In the genomic region with DNA sequence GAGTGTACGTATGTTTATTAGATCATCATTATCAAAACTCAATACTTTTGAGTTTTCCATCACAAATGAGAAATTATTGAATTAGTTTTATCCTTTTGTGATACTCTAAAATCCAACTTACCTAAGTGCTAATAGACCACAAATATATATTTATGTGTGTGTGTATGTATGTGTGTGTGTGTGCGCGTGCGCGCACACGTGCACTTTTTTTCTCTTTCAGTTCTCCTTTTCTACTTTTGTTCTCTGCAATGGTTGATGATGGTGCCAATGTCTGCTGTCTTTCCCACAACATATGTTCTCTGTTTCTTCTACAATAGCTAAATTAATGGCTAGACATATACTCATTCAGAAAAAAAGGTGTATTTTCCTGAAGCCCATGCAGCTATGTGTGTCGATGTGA, we compare ENCODE assay signal across 31 cellular contexts.
"Had no signal": no experiment of that assay in that cellular context is flagged by ENCODE, and none has a peak within 500 bp of the region (broad histone marks: within the 10 kb centered on the region; RNA-seq: fewer than 3 reads in every experiment).

No MANE protein-coding gene starts in this region.

- H3K9me3 ChIP-seq: ascending aorta, breast epithelium, colonic mucosa, gastrocnemius medialis had no signal

- H3K27ac Mint-ChIP-seq: activated CD4-positive, alpha-beta memory T cell treated with anti-CD3 and anti-CD28 coated beads for 36 hours; activated CD4-positive, alpha-beta T cell treated with anti-CD3 and anti-CD28 coated beads for 36 hours; activated CD4-positive, alpha-beta T cell treated with anti-CD3 and anti-CD28 coated beads, Interleukin-2, amount 10 ng/mL, durations not matched to agents 24 days and 14 days; activated CD8-positive, alpha-beta memory T cell treated with anti-CD3 and anti-CD28 coated beads, Interleukin-2, amount 10 ng/mL, durations not matched to agents 7 days and 5 days; activated CD8-positive, alpha-beta T cell treated with anti-CD3 and anti-CD28 coated beads, Interleukin-2, amount 10 ng/mL, durations not matched to agents 7 days and 5 days; activated naive CD4-positive, alpha-beta T cell treated with anti-CD3 and anti-CD28 coated beads, Interleukin-2, amount 10 ng/mL, durations not matched to agents 7 days and 5 days; activated naive CD4-positive, alpha-beta T cell treated with anti-CD3 and anti-CD28 coated beads, Interleukin-2, amount 50 U/mL, for 72 hours; activated naive CD8-positive, alpha-beta T cell treated with anti-CD3 and anti-CD28 coated beads, Interleukin-2, amount 10 ng/mL, durations not matched to agents 7 days and 5 days; activated T-helper 1 cell treated with anti-CD3 and anti-CD28 coated beads, Interleukin-12 subunit alpha, Interleukin-12 subunit beta, Interleukin-2, Interleukin-4 antibody, amounts not matched to agents 30 ng/mL and 10 ng/mL and 1 ng/mL, durations not matched to agents 14 hours and 24 hours and 36 hours; brain; endodermal cell had no signal

- H3K9me3 Mint-ChIP-seq: activated CD4-positive, alpha-beta T cell treated with anti-CD3 and anti-CD28 coated beads, Interleukin-2, amount 10 ng/mL, durations not matched to agents 24 days and 14 days; activated naive CD4-positive, alpha-beta T cell treated with anti-CD3 and anti-CD28 coated beads, Interleukin-2, amount 10 ng/mL, durations not matched to agents 7 days and 5 days; activated T-helper 1 cell treated with anti-CD3 and anti-CD28 coated beads, Interleukin-12 subunit alpha, Interleukin-12 subunit beta, Interleukin-2, Interleukin-4 antibody, amounts not matched to agents 30 ng/mL and 10 ng/mL and 1 ng/mL, durations not matched to agents 14 hours and 24 hours and 36 hours; endodermal cell had no signal

- H3K36me3 ChIP-seq: ascending aorta, breast epithelium, cardiac muscle cell, colonic mucosa, gastrocnemius medialis, heart right ventricle had no signal

- H3K27me3 ChIP-seq: ascending aorta, breast epithelium, cardiac muscle cell, colonic mucosa, gastrocnemius medialis, heart right ventricle, hepatocyte had no signal

- H3K27me3 Mint-ChIP-seq: activated CD4-positive, alpha-beta memory T cell treated with anti-CD3 and anti-CD28 coated beads for 36 hours; activated CD4-positive, alpha-beta T cell treated with anti-CD3 and anti-CD28 coated beads for 36 hours; activated CD4-positive, alpha-beta T cell treated with anti-CD3 and anti-CD28 coated beads, Interleukin-2, amount 10 ng/mL, durations not matched to agents 24 days and 14 days; activated CD8-positive, alpha-beta memory T cell treated with anti-CD3 and anti-CD28 coated beads, Interleukin-2, amount 10 ng/mL, durations not matched to agents 7 days and 5 days; activated naive CD4-positive, alpha-beta T cell treated with anti-CD3 and anti-CD28 coated beads, Interleukin-2, amount 10 ng/mL, durations not matched to agents 7 days and 5 days; activated naive CD8-positive, alpha-beta T cell treated with anti-CD3 and anti-CD28 coated beads, Interleukin-2, amount 10 ng/mL, durations not matched to agents 7 days and 5 days; brain had no signal

- H3K79me2 ChIP-seq: hepatocyte had no signal

- H3K36me3 Mint-ChIP-seq: activated CD4-positive, alpha-beta memory T cell treated with anti-CD3 and anti-CD28 coated beads for 36 hours; activated CD8-positive, alpha-beta memory T cell treated with anti-CD3 and anti-CD28 coated beads, Interleukin-2, amount 10 ng/mL, durations not matched to agents 7 days and 5 days; activated naive CD4-positive, alpha-beta T cell treated with anti-CD3 and anti-CD28 coated beads, Interleukin-2, amount 10 ng/mL, durations not matched to agents 7 days and 5 days; activated naive CD4-positive, alpha-beta T cell treated with anti-CD3 and anti-CD28 coated beads, Interleukin-2, amount 50 U/mL, for 72 hours; activated naive CD8-positive, alpha-beta T cell treated with anti-CD3 and anti-CD28 coated beads, Interleukin-2, amount 10 ng/mL, durations not matched to agents 7 days and 5 days; brain had no signal

- DNase-seq: activated CD4-positive, alpha-beta memory T cell treated with anti-CD3 and anti-CD28 coated beads for 36 hours; activated CD4-positive, alpha-beta T cell treated with anti-CD3 and anti-CD28 coated beads for 36 hours; activated CD4-positive, alpha-beta T cell treated with anti-CD3 and anti-CD28 coated beads, Interleukin-2, amount 10 ng/mL, durations not matched to agents 24 days and 14 days; activated CD4-positive, CD25-positive, alpha-beta regulatory T cell; activated CD4-positive, CD25-positive, alpha-beta regulatory T cell treated with anti-CD3 and anti-CD28 coated beads, Interleukin-2, amount 50 U/mL, for 72 hours; activated CD8-positive, alpha-beta memory T cell treated with anti-CD3 and anti-CD28 coated beads, Interleukin-2, amount 10 ng/mL, durations not matched to agents 7 days and 5 days; activated CD8-positive, alpha-beta memory T cell treated with anti-CD3 and anti-CD28 coated beads, Interleukin-2, amount 50 U/mL, for 4 hours; activated CD8-positive, alpha-beta T cell treated with anti-CD3 and anti-CD28 coated beads, Interleukin-2, amount 10 ng/mL, durations not matched to agents 7 days and 5 days; activated gamma-delta T cell; activated naive CD4-positive, alpha-beta T cell; activated naive CD4-positive, alpha-beta T cell treated with anti-CD3 and anti-CD28 coated beads, Interleukin-2, amount 10 ng/mL, durations not matched to agents 7 days and 5 days; activated naive CD8-positive, alpha-beta T cell treated with anti-CD3 and anti-CD28 coated beads, Interleukin-2, amount 10 ng/mL, durations not matched to agents 7 days and 5 days; activated T-cell treated with anti-CD3 and anti-CD28 coated beads, Interleukin-2, amount 50 U/mL, for 1 hour; activated T-cell treated with anti-CD3 and anti-CD28 coated beads, Interleukin-2, amount 50 U/mL, for 48 hours; central memory CD4-positive, alpha-beta T cell; cerebellar nuclear complex; colonic mucosa; effector memory CD4-positive, alpha-beta T cell; endodermal cell; foreskin fibroblast; gastrocnemius medialis; glutamatergic neuron; heart right ventricle had no signal

- H2AFZ ChIP-seq: hepatocyte had no signal

- H3K4me1 Mint-ChIP-seq: activated CD4-positive, alpha-beta T cell treated with anti-CD3 and anti-CD28 coated beads for 36 hours; activated CD4-positive, alpha-beta T cell treated with anti-CD3 and anti-CD28 coated beads, Interleukin-2, amount 10 ng/mL, durations not matched to agents 24 days and 14 days; activated CD8-positive, alpha-beta memory T cell treated with anti-CD3 and anti-CD28 coated beads, Interleukin-2, amount 10 ng/mL, durations not matched to agents 7 days and 5 days; activated naive CD4-positive, alpha-beta T cell treated with anti-CD3 and anti-CD28 coated beads, Interleukin-2, amount 10 ng/mL, durations not matched to agents 7 days and 5 days; activated naive CD8-positive, alpha-beta T cell treated with anti-CD3 and anti-CD28 coated beads, Interleukin-2, amount 10 ng/mL, durations not matched to agents 7 days and 5 days; brain had no signal

- H3K27ac ChIP-seq: ascending aorta, breast epithelium, cardiac muscle cell, colonic mucosa, gastrocnemius medialis, heart right ventricle, hepatocyte had no signal

- H3K4me3 Mint-ChIP-seq: activated CD4-positive, alpha-beta memory T cell treated with anti-CD3 and anti-CD28 coated beads for 36 hours; activated CD4-positive, alpha-beta T cell treated with anti-CD3 and anti-CD28 coated beads for 36 hours; activated CD4-positive, alpha-beta T cell treated with anti-CD3 and anti-CD28 coated beads, Interleukin-2, amount 10 ng/mL, durations not matched to agents 24 days and 14 days; activated CD8-positive, alpha-beta memory T cell treated with anti-CD3 and anti-CD28 coated beads, Interleukin-2, amount 10 ng/mL, durations not matched to agents 7 days and 5 days; activated CD8-positive, alpha-beta T cell treated with anti-CD3 and anti-CD28 coated beads, Interleukin-2, amount 10 ng/mL, durations not matched to agents 7 days and 5 days; activated naive CD4-positive, alpha-beta T cell treated with anti-CD3 and anti-CD28 coated beads, Interleukin-2, amount 10 ng/mL, durations not matched to agents 7 days and 5 days; activated naive CD8-positive, alpha-beta T cell treated with anti-CD3 and anti-CD28 coated beads, Interleukin-2, amount 10 ng/mL, durations not matched to agents 7 days and 5 days; activated T-helper 1 cell treated with anti-CD3 and anti-CD28 coated beads, Interleukin-12 subunit alpha, Interleukin-12 subunit beta, Interleukin-2, Interleukin-4 antibody, amounts not matched to agents 30 ng/mL and 10 ng/mL and 1 ng/mL, durations not matched to agents 14 hours and 24 hours and 36 hours; brain; endodermal cell had no signal

- H3K4me1 ChIP-seq: ascending aorta, breast epithelium, colonic mucosa, gastrocnemius medialis, heart right ventricle had no signal

- ATAC-seq: activated CD4-positive, alpha-beta T cell treated with anti-CD3 and anti-CD28 coated beads for 36 hours; activated CD8-positive, alpha-beta memory T cell treated with anti-CD3 and anti-CD28 coated beads, Interleukin-2, amount 10 ng/mL, durations not matched to agents 7 days and 5 days; activated CD8-positive, alpha-beta T cell treated with anti-CD3 and anti-CD28 coated beads, Interleukin-2, amount 10 ng/mL, durations not matched to agents 7 days and 5 days; activated naive CD4-positive, alpha-beta T cell treated with anti-CD3 and anti-CD28 coated beads, Interleukin-2, amount 50 U/mL, for 72 hours; esophagus mucosa; gastrocnemius medialis; heart right ventricle had no signal

- H3K4me3 ChIP-seq: ascending aorta, breast epithelium, cardiac muscle cell, colonic mucosa, gastrocnemius medialis, heart right ventricle, hepatocyte had no signal

- H3K4me2 ChIP-seq: hepatocyte had no signal
